9 cellular contexts compared by ENCODE assay signal in genomic region chr18:21241224-21242131, GRCh38. TPM values are rescaled to one million over a fixed set of nuclear protein-coding genes. Genes with fewer than 3 reads are reported as not detected.
DNase-seq lines count a peak whose midpoint lies in the region; ATAC-seq and TF ChIP-seq lines count a peak whose summit lies in the region.
"Had no signal": no experiment of that assay in that cellular context is flagged by ENCODE, and none has a peak within 500 bp of the region (broad histone marks: within the 10 kb centered on the region; RNA-seq: fewer than 3 reads in every experiment).

No MANE protein-coding gene starts in this region.

- TF ChIP-seq POLR2A in spleen (IDR thresholded peaks at IDR 0.05): no peak

- H3K4me3 ChIP-seq in H7 (ENCODE audit: insufficient read depth, low read depth, low read length) (peak overlapping the region; percentile 32), iPS DF 6.9 (ENCODE audit: low read length) (peak overlapping the region; percentile 24; the same call in 1 of the 2 replicates), spleen (peak overlapping the region; percentile 23 to 70 (median 41))

- H3K27ac ChIP-seq in VCaP (peak overlapping the region; percentile 62; the same call in 1 of the 2 replicates), iPS DF 6.9 (ENCODE audit: low read length) (no peak overlapping the region), spleen (no peak overlapping the region)

- DNase-seq in H7 (peak; percentile 83), iPS DF 6.9 (ENCODE audit: low read depth, low spot score) (no peak), spleen (no peak), H4 (ENCODE audit: low spot score) (no peak)
- DNase-seq: activated CD8-positive, alpha-beta memory T cell treated with anti-CD3 and anti-CD28 coated beads, Interleukin-2, amount 50 U/mL, for 4 hours had no signal

- no peak for TF ChIP-seq CTCF in VCaP (conservative IDR thresholded peaks at IDR 0.05)
- no peak for TF ChIP-seq CTCF in spleen (IDR thresholded peaks at IDR 0.05 in 8 of 11, conservative IDR thresholded peaks at IDR 0.05 in 3 of 11)

- H3K9me3 ChIP-seq in iPS DF 6.9 (ENCODE audit: control insufficient read depth, insufficient read depth, low read length) (no peaks in the 10 kb centered on the region), spleen (no peaks in the 10 kb centered on the region)

- H3K27me3 ChIP-seq in H7 (ENCODE audit: control insufficient read depth, insufficient read depth, low read length) (peaks cover 78% of the 10 kb centered on the region), iPS DF 6.9 (ENCODE audit: control insufficient read depth, insufficient read depth, low read length) (peaks cover 43% of the 10 kb centered on the region), spleen (replicated peaks in 1 of 7) (peaks cover 0 to 82% (median 44%) of the 10 kb centered on the region in 7 donors)

- no CpG with 5 or more reads among the region's 69 CpGs for WGBS in iPS DF 6.9 (ENCODE audit: insufficient coverage, insufficient read length)
- WGBS in spleen, 5 donors: 2 to 6% (median 3%) methylated on average over 19 to 69 of the region's 69 CpGs

- no peak for ATAC-seq in GM19023 (IDR thresholded peaks at IDR 0.05; ENCODE audit: unreplicated experiment)
- ATAC-seq in GM18520 (IDR thresholded peaks at IDR 0.05; ENCODE audit: unreplicated experiment): no peak
- no peak for ATAC-seq in HG03469 (IDR thresholded peaks at IDR 0.05; ENCODE audit: unreplicated experiment)

- H3K4me1 ChIP-seq in iPS DF 6.9 (ENCODE audit: control insufficient read depth, insufficient read depth, low read length): no peaks in the 10 kb centered on the region
- peaks cover 9 to 25% (median 22%) of the 10 kb centered on the region in 6 donors for H3K4me1 ChIP-seq in spleen

- no peaks in the 10 kb centered on the region for H3K36me3 ChIP-seq in H7 (replicated peaks; ENCODE audit: control insufficient read depth, insufficient read depth, low read length)
- no peaks in the 10 kb centered on the region for H3K36me3 ChIP-seq in iPS DF 6.9 (ENCODE audit: control insufficient read depth, insufficient read depth, low read length)
- H3K36me3 ChIP-seq in spleen: no peaks in the 10 kb centered on the region

- intact Hi-C loops in spleen (cut with DNase I; ENCODE audit: low total_unique reads): no loop called here

RNA-seq across cellular contexts. Expression of gene GREB1L, which starts 0.6 kb away (rescaled TPM):
- 0.03 TPM in 1 of 2 replicates, not detected in the other for total RNA-seq in H7 (2014; rRNA removed; shearing (Covaris generic))
- total RNA-seq in spleen: under 1 TPM; 0.28 to 0.79 (median 0.69) TPM
- polyA plus RNA-seq in spleen: under 1 TPM; under 0.01 to 0.13 (median 0.07) TPM
- total RNA-seq in H4 (2014; rRNA removed; shearing (Covaris generic)): 2.7 TPM in 2 replicates
